In genomic region chr4:122156819-122157218, GRCh38 we compare ENCODE assay signal across 1 cellular context.
TF ChIP-seq lines count a peak whose summit lies in the region.

No MANE protein-coding gene starts in this region.

TF ChIP-seq in WTC11, 78 proteins besides CTCF, POLR2A, EP300 and RAD21 (continued from another document):
- TF ChIP-seq, protein P1, sequence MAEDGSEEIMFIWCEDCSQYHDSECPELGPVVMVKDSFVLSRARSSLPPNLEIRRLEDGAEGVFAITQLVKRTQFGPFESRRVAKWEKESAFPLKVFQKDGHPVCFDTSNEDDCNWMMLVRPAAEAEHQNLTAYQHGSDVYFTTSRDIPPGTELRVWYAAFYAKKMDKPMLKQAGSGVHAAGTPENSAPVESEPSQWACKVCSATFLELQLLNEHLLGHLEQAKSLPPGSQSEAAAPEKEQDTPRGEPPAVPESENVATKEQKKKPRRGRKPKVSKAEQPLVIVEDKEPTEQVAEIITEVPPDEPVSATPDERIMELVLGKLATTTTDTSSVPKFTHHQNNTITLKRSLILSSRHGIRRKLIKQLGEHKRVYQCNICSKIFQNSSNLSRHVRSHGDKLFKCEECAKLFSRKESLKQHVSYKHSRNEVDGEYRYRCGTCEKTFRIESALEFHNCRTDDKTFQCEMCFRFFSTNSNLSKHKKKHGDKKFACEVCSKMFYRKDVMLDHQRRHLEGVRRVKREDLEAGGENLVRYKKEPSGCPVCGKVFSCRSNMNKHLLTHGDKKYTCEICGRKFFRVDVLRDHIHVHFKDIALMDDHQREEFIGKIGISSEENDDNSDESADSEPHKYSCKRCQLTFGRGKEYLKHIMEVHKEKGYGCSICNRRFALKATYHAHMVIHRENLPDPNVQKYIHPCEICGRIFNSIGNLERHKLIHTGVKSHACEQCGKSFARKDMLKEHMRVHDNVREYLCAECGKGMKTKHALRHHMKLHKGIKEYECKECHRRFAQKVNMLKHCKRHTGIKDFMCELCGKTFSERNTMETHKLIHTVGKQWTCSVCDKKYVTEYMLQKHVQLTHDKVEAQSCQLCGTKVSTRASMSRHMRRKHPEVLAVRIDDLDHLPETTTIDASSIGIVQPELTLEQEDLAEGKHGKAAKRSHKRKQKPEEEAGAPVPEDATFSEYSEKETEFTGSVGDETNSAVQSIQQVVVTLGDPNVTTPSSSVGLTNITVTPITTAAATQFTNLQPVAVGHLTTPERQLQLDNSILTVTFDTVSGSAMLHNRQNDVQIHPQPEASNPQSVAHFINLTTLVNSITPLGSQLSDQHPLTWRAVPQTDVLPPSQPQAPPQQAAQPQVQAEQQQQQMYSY (CRISPR knock-in tag; IDR thresholded peaks at IDR 0.05): no peak
- TF ChIP-seq ZNF396 (CRISPR knock-in tag; IDR thresholded peaks at IDR 0.05; ENCODE audit: borderline replicate concordance) (no peak), CBFB (CRISPR knock-in tag; IDR thresholded peaks at IDR 0.05; ENCODE audit: low read depth) (no peak), ZNF263 (CRISPR knock-in tag; IDR thresholded peaks at IDR 0.05; ENCODE audit: low read depth) (no peak), SOX15 (CRISPR knock-in tag; IDR thresholded peaks at IDR 0.05) (no peak), FOXK1 (CRISPR knock-in tag; IDR thresholded peaks at IDR 0.05) (no peak), ZBTB43 (CRISPR knock-in tag; IDR thresholded peaks at IDR 0.05) (no peak), PRRX2 (CRISPR knock-in tag; IDR thresholded peaks at IDR 0.05) (no peak), IRF2 (CRISPR knock-in tag; IDR thresholded peaks at IDR 0.05; ENCODE audit: borderline replicate concordance, low read depth) (no peak), ETV6 (CRISPR knock-in tag; IDR thresholded peaks at IDR 0.05) (no peak), SP1 (CRISPR knock-in tag; conservative IDR thresholded peaks at IDR 0.05) (no peak), USF1 (CRISPR knock-in tag; IDR thresholded peaks at IDR 0.05) (no peak), NFYB (CRISPR knock-in tag; conservative IDR thresholded peaks at IDR 0.05; ENCODE audit: low read depth) (no peak), KAT7 (CRISPR knock-in tag; IDR thresholded peaks at IDR 0.05; ENCODE audit: borderline replicate concordance) (no peak), RELA (CRISPR knock-in tag; IDR thresholded peaks at IDR 0.05; ENCODE audit: borderline replicate concordance) (no peak), SMAD3 (CRISPR knock-in tag; IDR thresholded peaks at IDR 0.05; ENCODE audit: borderline replicate concordance) (no peak), ZBTB21 (CRISPR knock-in tag; IDR thresholded peaks at IDR 0.05; ENCODE audit: borderline replicate concordance) (no peak)
TF ChIP-seq in WTC11: peak in this region for 0.
